17 cellular contexts compared by ENCODE assay signal in the genomic region with DNA sequence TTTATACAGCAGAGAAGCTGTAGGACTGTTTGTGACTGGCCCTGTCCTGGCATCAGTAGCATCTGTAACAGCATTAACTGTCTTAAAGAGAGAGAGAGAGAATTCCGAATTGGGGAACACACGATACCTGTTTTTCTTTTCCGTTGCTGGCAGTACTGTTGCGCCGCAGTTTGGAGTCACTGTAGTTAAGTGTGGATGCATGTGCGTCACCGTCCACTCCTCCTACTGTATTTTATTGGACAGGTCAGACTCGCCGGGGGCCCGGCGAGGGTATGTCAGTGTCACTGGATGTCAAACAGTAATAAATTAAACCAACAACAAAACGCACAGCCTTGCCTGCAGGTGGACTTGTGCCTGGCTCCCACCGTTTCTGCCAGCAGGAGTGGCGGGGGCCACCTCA.
"Had no signal": no experiment of that assay in that cellular context is flagged by ENCODE, and none has a peak within 500 bp of the region (broad histone marks: within the 10 kb centered on the region; RNA-seq: fewer than 3 reads in every experiment).

No MANE protein-coding gene starts in this region.

- H3K9me3 ChIP-seq: right atrium auricular region, suprapubic skin had no signal

- H2AFZ ChIP-seq: hepatocyte had no signal

- H3K4me2 ChIP-seq: hepatocyte had no signal

- H3K4me3 ChIP-seq: cardiac muscle cell, dorsolateral prefrontal cortex, hepatocyte, lung, right atrium auricular region, skin epidermis, suprapubic skin had no signal

- H3K27me3 ChIP-seq: cardiac muscle cell, dorsolateral prefrontal cortex, hepatocyte, right atrium auricular region, suprapubic skin had no signal

- H3K27ac ChIP-seq: cardiac muscle cell, dorsolateral prefrontal cortex, hepatocyte, right atrium auricular region, skin epidermis, suprapubic skin had no signal

- H3K4me1 ChIP-seq: right atrium auricular region, suprapubic skin had no signal

- H3K79me2 ChIP-seq: hepatocyte had no signal

- ATAC-seq: activated CD4-positive, alpha-beta T cell treated with anti-CD3 and anti-CD28 coated beads for 36 hours; activated naive CD4-positive, alpha-beta T cell treated with anti-CD3 and anti-CD28 coated beads, Interleukin-2, amount 50 U/mL, for 72 hours; left lobe of liver; stimulated activated naive CD8-positive, alpha-beta T cell treated with anti-CD3 and anti-CD28 coated beads, Interleukin-15, Interleukin-2, amounts not matched to agents 100 U/mL and 50 U/mL, for 24 hours had no signal

- DNase-seq: activated CD4-positive, alpha-beta memory T cell treated with anti-CD3 and anti-CD28 coated beads for 36 hours; activated CD4-positive, alpha-beta T cell treated with anti-CD3 and anti-CD28 coated beads for 36 hours; activated gamma-delta T cell treated with Interleukin-2 at 50 U/mL for 16 hours; activated T-cell treated with anti-CD3 and anti-CD28 coated beads for 4 hours; dorsolateral prefrontal cortex; endodermal cell; islet precursor cell; occipital lobe; stimulated activated naive CD8-positive, alpha-beta T cell treated with anti-CD3 and anti-CD28 coated beads, Interleukin-15, Interleukin-2, amounts not matched to agents 100 U/mL and 50 U/mL, for 24 hours had no signal
